Comparison of ENCODE assay signal across 15 cellular contexts in genomic region chr2:6958616-6959235, GRCh38. TPM values are rescaled to one million over a fixed set of nuclear protein-coding genes. Genes with fewer than 3 reads are reported as not detected.
DNase-seq lines count a peak whose midpoint lies in the region; ATAC-seq and TF ChIP-seq lines count a peak whose summit lies in the region.
"Had no signal": no experiment of that assay in that cellular context is flagged by ENCODE, and none has a peak within 500 bp of the region (broad histone marks: within the 10 kb centered on the region; RNA-seq: fewer than 3 reads in every experiment).

No MANE protein-coding gene starts in this region.

- H3K27ac ChIP-seq in right atrium auricular region: no peak overlapping the region
- H3K27ac ChIP-seq in uterus: peak overlapping the region; percentile 62 to 74
- no peak overlapping the region for H3K27ac ChIP-seq in lower lobe of right lung
- H3K27ac ChIP-seq: neutrophil had no signal

- peaks cover 8% of the 10 kb centered on the region for H3K27me3 Mint-ChIP-seq in nephron progenitor cell (ENCODE audit: low read depth, poor library complexity)
- H3K27me3 Mint-ChIP-seq: activated CD4-positive, alpha-beta memory T cell treated with anti-CD3 and anti-CD28 coated beads for 36 hours; dendritic cell treated with granulocyte-macrophage colony-stimulating factor and Interleukin-4, amounts not matched to agents 40 ng/mL and 50 ng/mL, for 4 days; memory B cell had no signal

- H3K4me1 ChIP-seq in right atrium auricular region (peaks cover 0 to 40% of the 10 kb centered on the region in 2 donors), uterus (peaks cover 6 to 9% of the 10 kb centered on the region in 2 donors), lower lobe of right lung (peaks cover 9% of the 10 kb centered on the region)

- H3K4me1 Mint-ChIP-seq in nephron progenitor cell: peaks cover 44% of the 10 kb centered on the region
- H3K4me1 Mint-ChIP-seq: memory B cell had no signal

- intact Hi-C loops in Right ventricle myocardium inferior (cut with DNase I): no loop called here
- intact Hi-C loops in uterus (cut with DNase I; ENCODE audit: low total_unique reads): no loop called here
- intact Hi-C loops in lower lobe of right lung (cut with DNase I): no loop called here

- no peak for DNase-seq in Right ventricle myocardium inferior (ENCODE audit: missing footprints)
- DNase-seq in right atrium auricular region (ENCODE audit: low spot score): no peak
- peak; percentile 61 for DNase-seq in choroid plexus epithelial cell (ENCODE audit: low read depth)
- no peak for DNase-seq in nephron progenitor cell
- peak; percentile 63 for DNase-seq in uterus
- no peak for DNase-seq in AG20443 (ENCODE audit: low spot score)
- DNase-seq in lower lobe of right lung: no peak
- DNase-seq: activated CD4-positive, alpha-beta memory T cell treated with anti-CD3 and anti-CD28 coated beads for 36 hours; EL; erythroblast had no signal

- ATAC-seq in Right ventricle myocardium inferior (peak; percentile 47), lower lobe of right lung (no peak), HG03108 (IDR thresholded peaks at IDR 0.05; ENCODE audit: unreplicated experiment) (no peak)

- no peak overlapping the region for H3K4me3 ChIP-seq in right atrium auricular region
- H3K4me3 ChIP-seq in choroid plexus epithelial cell (ENCODE audit: low read depth, low read length): no peak overlapping the region
- H3K4me3 ChIP-seq in uterus: no peak overlapping the region
- H3K4me3 ChIP-seq in lower lobe of right lung: no peak overlapping the region

- TF ChIP-seq POLR2A in uterus (IDR thresholded peaks at IDR 0.05): no peak

- H3K36me3 ChIP-seq in right atrium auricular region: no peaks in the 10 kb centered on the region
- H3K36me3 ChIP-seq in uterus: no peaks in the 10 kb centered on the region
- H3K36me3 ChIP-seq in lower lobe of right lung: no peaks in the 10 kb centered on the region

- peaks cover 19% of the 10 kb centered on the region for H3K36me3 Mint-ChIP-seq in nephron progenitor cell (ENCODE audit: low read depth)
- H3K36me3 Mint-ChIP-seq: memory B cell had no signal

- TF ChIP-seq CTCF in right atrium auricular region (IDR thresholded peaks at IDR 0.05) (no peak), choroid plexus epithelial cell (conservative IDR thresholded peaks at IDR 0.05; ENCODE audit: low read depth, low read length) (no peak), nephron progenitor cell (IDR thresholded peaks at IDR 0.05) (no peak), uterus (IDR thresholded peaks at IDR 0.05) (no peak), lower lobe of right lung (IDR thresholded peaks at IDR 0.05) (no peak)

- H3K27me3 ChIP-seq in right atrium auricular region: no peaks in the 10 kb centered on the region
- no peaks in the 10 kb centered on the region for H3K27me3 ChIP-seq in uterus
- no peaks in the 10 kb centered on the region for H3K27me3 ChIP-seq in lower lobe of right lung (ENCODE audit: low read depth)
- H3K27me3 ChIP-seq: neutrophil had no signal

- H3K9me3 Mint-ChIP-seq in nephron progenitor cell: peaks cover 3% of the 10 kb centered on the region
- H3K9me3 Mint-ChIP-seq: activated CD4-positive, alpha-beta memory T cell treated with anti-CD3 and anti-CD28 coated beads for 36 hours; dendritic cell treated with granulocyte-macrophage colony-stimulating factor and Interleukin-4, amounts not matched to agents 40 ng/mL and 50 ng/mL, for 4 days; memory B cell had no signal

- H3K4me3 Mint-ChIP-seq in nephron progenitor cell: no peak overlapping the region
- H3K4me3 Mint-ChIP-seq: activated CD4-positive, alpha-beta memory T cell treated with anti-CD3 and anti-CD28 coated beads for 36 hours; dendritic cell treated with granulocyte-macrophage colony-stimulating factor and Interleukin-4, amounts not matched to agents 40 ng/mL and 50 ng/mL, for 4 days; memory B cell had no signal

- H3K9me3 ChIP-seq in right atrium auricular region: no peaks in the 10 kb centered on the region
- no peaks in the 10 kb centered on the region for H3K9me3 ChIP-seq in uterus
- no peaks in the 10 kb centered on the region for H3K9me3 ChIP-seq in lower lobe of right lung
- H3K9me3 ChIP-seq: neutrophil had no signal

- peak overlapping the region; percentile 18 for H3K27ac Mint-ChIP-seq in nephron progenitor cell
- H3K27ac Mint-ChIP-seq: activated CD4-positive, alpha-beta memory T cell treated with anti-CD3 and anti-CD28 coated beads for 36 hours; activated T-helper 2 cell treated with anti-CD3 and anti-CD28 coated beads, Interferon-gamma antibody, Interleukin-2, Interleukin-4, amounts not matched to agents 10 μg/mL and 5 μg/mL and 100 μg/mL, durations not matched to agents 14 hours and 24 hours and 36 hours; dendritic cell treated with granulocyte-macrophage colony-stimulating factor and Interleukin-4, amounts not matched to agents 40 ng/mL and 50 ng/mL, for 4 days; memory B cell had no signal

RNA-seq across cellular contexts. Expression of gene RNF144A, which starts 41.5 kb away (rescaled TPM):
- 16.9 TPM for total RNA-seq in Right ventricle myocardium inferior
- total RNA-seq in right atrium auricular region: 10 to 100 TPM in 1 of 2 donors, 1 to 10 TPM in 1; 8.2 to 12.6 TPM
- total RNA-seq in uterus: 100 to 1,000 TPM in 1 of 4 donors, 10 to 100 TPM in 3; 22.5 to 103 (median 63.0) TPM
- 13.9 TPM for total RNA-seq in lower lobe of right lung

Comparison
In these comparisons a context has a peak if more than half of its experiments do, and no peak if none do; other contexts are left out.
1. DNase-seq: peak in choroid plexus epithelial cell (single experiment) and uterus (2 of 2); none in Right ventricle myocardium inferior (single experiment), right atrium auricular region (single experiment), nephron progenitor cell (single experiment), AG20443 (single experiment) and lower lobe of right lung (single experiment).
2. H3K27ac ChIP-seq: peak in uterus (2 of 2); none in right atrium auricular region (0 of 2) and lower lobe of right lung (single experiment).